In genomic region chr4:61740950-61741638, GRCh38 we compare ENCODE assay signal across 15 cellular contexts.
DNase-seq lines count a peak whose midpoint lies in the region; FAIRE-seq and TF ChIP-seq lines count a peak whose summit lies in the region.
"Had no signal": no experiment of that assay in that cellular context is flagged by ENCODE, and none has a peak within 500 bp of the region (broad histone marks: within the 10 kb centered on the region; RNA-seq: fewer than 3 reads in every experiment).

No MANE protein-coding gene starts in this region.

- DNase-seq in NCI-H2171 treated with DMSO at 0.1 percent for 48 hours (lab: John Stamatoyannopoulos, UW) (peak; percentile 18), NCI-H2171 (lab: John Stamatoyannopoulos, UW) (no peak), astrocyte of the cerebellum (ENCODE audit: low read depth) (no peak), left kidney (ENCODE audit: low read depth, low spot score) (peak; percentile 63), tibial artery (no peak), T-helper 2 cell (no peak), kidney (no peak), DMS153 treated with DMSO at 0.1 percent for 48 hours (lab: John Stamatoyannopoulos, UW; ENCODE audit: unreplicated experiment) (no peak)
- DNase-seq: activated naive CD8-positive, alpha-beta T cell treated with anti-CD3 and anti-CD28 coated beads, Interleukin-2, amount 50 U/mL, for 24 hours; effector memory CD4-positive, alpha-beta T cell; NCI-H1436 treated with DMSO at 0.1 percent for 48 hours had no signal

- intact Hi-C loops in tibial artery (cut with DNase I; ENCODE audit: low total_unique reads) (no loop called here), kidney (cut with DNase I) (no loop called here)

- no peak overlapping the region for H3K9ac ChIP-seq in kidney (ENCODE audit: low read length in 2 of 2)

- no peaks in the 10 kb centered on the region for H3K27me3 ChIP-seq in tibial artery

- FAIRE-seq in kidney (lab: Jason Lieb, UNC) = no peak
- FAIRE-seq: GM19239, H54, HTR-8/SVneo had no signal

- H3K4me3 ChIP-seq in astrocyte of the cerebellum (ENCODE audit: low read depth, low read length) = no peak overlapping the region
- H3K4me3 ChIP-seq in tibial artery = no peak overlapping the region
- H3K4me3 ChIP-seq in kidney (ENCODE audit: low read length in 2 of 2) = no peak overlapping the region
- H3K4me3 ChIP-seq: mucosa of descending colon had no signal

- H3K27ac ChIP-seq in tibial artery = peak overlapping the region in 1 of 2 donors; percentile 27
- H3K27ac ChIP-seq in kidney (ENCODE audit: low read depth in 2 of 2, low read length in 2 of 2) = no peak overlapping the region

- H3K4me1 ChIP-seq in tibial artery = peaks cover 0 to 24% (median 2%) of the 10 kb centered on the region in 4 donors
- no peaks in the 10 kb centered on the region for H3K4me1 ChIP-seq in kidney (ENCODE audit: control insufficient read depth in 1 of 2, insufficient read depth in 1 of 2, low read depth in 1 of 2, low read length in 2 of 2)

- no peaks in the 10 kb centered on the region for H3K36me3 ChIP-seq in tibial artery
- no peaks in the 10 kb centered on the region for H3K36me3 ChIP-seq in kidney (ENCODE audit: control insufficient read depth in 1 of 2, insufficient read depth in 2 of 2, low read length in 2 of 2)

- H3K9me3 ChIP-seq in tibial artery = no peaks in the 10 kb centered on the region
- no peaks in the 10 kb centered on the region for H3K9me3 ChIP-seq in kidney (ENCODE audit: control insufficient read depth in 1 of 2, low read length in 2 of 2)
- H3K9me3 ChIP-seq: mucosa of descending colon had no signal

- in situ Hi-C loops in astrocyte of the cerebellum (cut with HindIII; ENCODE audit: low sequenced_read_pairs) = no loop called here

- peak; percentile 13 for TF ChIP-seq CTCF in astrocyte of the cerebellum (IDR thresholded peaks at IDR 0.05; ENCODE audit: low read depth, low read length, missing control alignments)
- peak; percentile 52 to 55 for TF ChIP-seq CTCF in tibial artery (IDR thresholded peaks at IDR 0.05)
- no peak for TF ChIP-seq CTCF in kidney (IDR thresholded peaks at IDR 0.05; ENCODE audit: borderline replicate concordance, extremely low read depth, insufficient read depth)

Comparison
In these comparisons a context has a peak if more than half of its experiments do, and no peak if none do; other contexts are left out.
1. DNase-seq: peak in NCI-H2171 treated with DMSO at 0.1 percent for 48 hours (single experiment) and left kidney (single experiment); none in NCI-H2171 (single experiment), astrocyte of the cerebellum (single experiment), tibial artery (0 of 2), T-helper 2 cell (0 of 5), kidney (single experiment) and DMS153 treated with DMSO at 0.1 percent for 48 hours (single experiment).